Comparison of ENCODE assay signal across 19 cellular contexts in genomic region chr7:78055579-78055978, GRCh38.
DNase-seq lines count a peak whose midpoint lies in the region; ATAC-seq, FAIRE-seq and TF ChIP-seq lines count a peak whose summit lies in the region.
"Had no signal": no experiment of that assay in that cellular context is flagged by ENCODE, and none has a peak within 500 bp of the region (broad histone marks: within the 10 kb centered on the region; RNA-seq: fewer than 3 reads in every experiment).

No MANE protein-coding gene starts in this region.

- H3K9me3 ChIP-seq in BLaER1 = no peaks in the 10 kb centered on the region
- no peaks in the 10 kb centered on the region for H3K9me3 ChIP-seq in neural cell (ENCODE audit: low read length)
- no peaks in the 10 kb centered on the region for H3K9me3 ChIP-seq in hepatocyte (ENCODE audit: low read depth)
- H3K9me3 ChIP-seq: BLaER1 treated with 17β-estradiol and CSF1 and Interleukin-3, amounts not matched to agents 10 nM and 100 nM; MG63; Peyer's patch had no signal

- H2AFZ ChIP-seq in neural cell (ENCODE audit: low read depth, low read length) (no peak overlapping the region), hepatocyte (no peak overlapping the region)
- H2AFZ ChIP-seq: GM23248 had no signal

- no peak for TF ChIP-seq RAD21 in neural cell (conservative IDR thresholded peaks at IDR 0.05)

- TF ChIP-seq CTCF in bronchial epithelial cell (IDR thresholded peaks at IDR 0.05; ENCODE audit: insufficient read depth, low read length, severe bottlenecking) (no peak), neural cell (IDR thresholded peaks at IDR 0.05; ENCODE audit: poor library complexity, severe bottlenecking) (no peak), hepatocyte (IDR thresholded peaks at IDR 0.05; ENCODE audit: poor library complexity) (no peak)

- peak; percentile 64 for FAIRE-seq in bronchial epithelial cell (lab: Jason Lieb, UNC)
- FAIRE-seq: GM18507 had no signal

- 28% methylated on average over 2 of the region's 2 CpGs for WGBS in hepatocyte (ENCODE audit: low lambda C conversion rate, missing lambda C conversion rate)

- TF ChIP-seq EP300 in neural cell (conservative IDR thresholded peaks at IDR 0.05; ENCODE audit: poor library complexity, severe bottlenecking) = no peak

- DNase-seq in OCI-M2 (lab: John Stamatoyannopoulos, UW; ENCODE audit: unreplicated experiment) (peak; percentile 46), bronchial epithelial cell (ENCODE audit: low read depth) (no peak), ACHN (no peak), hepatocyte (ENCODE audit: low spot score) (no peak)
- DNase-seq: CD4-positive, alpha-beta T cell; DMS53; GM23248; H7; KG1; MG63; NCI-H1105 treated with DMSO at 0.1 percent for 48 hours; NCI-H2029; Peyer's patch; SHP77 treated with DMSO at 0.1 percent for 48 hours had no signal

- H3K9ac ChIP-seq in BLaER1 = no peak overlapping the region
- H3K9ac ChIP-seq in neural cell (ENCODE audit: low read length) = peak overlapping the region; percentile 52
- H3K9ac ChIP-seq: BLaER1 treated with 17β-estradiol and CSF1 and Interleukin-3, amounts not matched to agents 10 nM and 100 nM; GM23248 had no signal

- H3K4me1 ChIP-seq in BLaER1 (peaks cover 54% of the 10 kb centered on the region), hepatocyte (ENCODE audit: insufficient read depth) (no peaks in the 10 kb centered on the region)
- H3K4me1 ChIP-seq: Peyer's patch had no signal

- no peaks in the 10 kb centered on the region for H3K9me2 ChIP-seq in neural cell (ENCODE audit: insufficient read depth, low read length)
- no peaks in the 10 kb centered on the region for H3K9me2 ChIP-seq in hepatocyte (replicated peaks; ENCODE audit: insufficient read depth)

- in situ Hi-C loops in ACHN (cut with HindIII; ENCODE audit: low pct_ligation_motif_present, low pct_unique_long_range_greater_than_20kb, low sequenced_read_pairs) = no loop called here

- no peak for ATAC-seq in HG03469 (IDR thresholded peaks at IDR 0.05; ENCODE audit: unreplicated experiment)

- no peak overlapping the region for H3K4me2 ChIP-seq in BLaER1
- peak overlapping the region; percentile 15 for H3K4me2 ChIP-seq in neural cell (ENCODE audit: low read length)
- H3K4me2 ChIP-seq in hepatocyte = no peak overlapping the region
- H3K4me2 ChIP-seq: BLaER1 treated with 17β-estradiol and CSF1 and Interleukin-3, amounts not matched to agents 10 nM and 100 nM had no signal

- H3K27ac ChIP-seq in BLaER1 (0 out of 2 replicates have a peak overlapping the region, but pooled peaks have one; percentile 35), neural cell (ENCODE audit: low read length) (peak overlapping the region; percentile 78), hepatocyte (no peak overlapping the region)
- H3K27ac ChIP-seq: BLaER1 treated with 17β-estradiol and CSF1 and Interleukin-3, amounts not matched to agents 10 nM and 100 nM; GM23248; Peyer's patch had no signal

- H3K36me3 ChIP-seq in BLaER1 = no peaks in the 10 kb centered on the region
- no peaks in the 10 kb centered on the region for H3K36me3 ChIP-seq in bronchial epithelial cell (ENCODE audit: control insufficient read depth, insufficient read depth, low read length)
- H3K36me3 ChIP-seq in neural cell (ENCODE audit: insufficient read depth, low read length) = no peaks in the 10 kb centered on the region
- no peaks in the 10 kb centered on the region for H3K36me3 ChIP-seq in hepatocyte (replicated peaks; ENCODE audit: insufficient read depth, low read depth)
- H3K36me3 ChIP-seq: BLaER1 treated with 17β-estradiol and CSF1 and Interleukin-3, amounts not matched to agents 10 nM and 100 nM; MG63; Peyer's patch had no signal

- H3K4me3 ChIP-seq in BLaER1 (no peak overlapping the region), bronchial epithelial cell (ENCODE audit: low read depth, low read length) (no peak overlapping the region), neural cell (ENCODE audit: low read length) (peak overlapping the region; percentile 42), hepatocyte (no peak overlapping the region)
- H3K4me3 ChIP-seq: BLaER1 treated with 17β-estradiol and CSF1 and Interleukin-3, amounts not matched to agents 10 nM and 100 nM; GM23248; MG63; Peyer's patch had no signal

- H4K20me1 ChIP-seq in BLaER1 = no peaks in the 10 kb centered on the region
- H4K20me1 ChIP-seq in neural cell (ENCODE audit: insufficient read depth) = no peaks in the 10 kb centered on the region
- H4K20me1 ChIP-seq in hepatocyte (ENCODE audit: insufficient read depth, poor library complexity, severe bottlenecking) = no peaks in the 10 kb centered on the region
- H4K20me1 ChIP-seq: BLaER1 treated with 17β-estradiol and CSF1 and Interleukin-3, amounts not matched to agents 10 nM and 100 nM had no signal

- no peaks in the 10 kb centered on the region for H3K79me2 ChIP-seq in neural cell (replicated peaks; ENCODE audit: insufficient read depth, low read length)
- H3K79me2 ChIP-seq in hepatocyte = no peaks in the 10 kb centered on the region

- peaks cover 1% of the 10 kb centered on the region for H3F3A ChIP-seq in neural cell (ENCODE audit: insufficient read depth, low read length, poor library complexity, severe bottlenecking)

- no peaks in the 10 kb centered on the region for H3K27me3 ChIP-seq in BLaER1
- H3K27me3 ChIP-seq in bronchial epithelial cell (ENCODE audit: control insufficient read depth, insufficient read depth, low read length) = no peaks in the 10 kb centered on the region
- no peaks in the 10 kb centered on the region for H3K27me3 ChIP-seq in neural cell (ENCODE audit: insufficient read depth, low read depth, low read length)
- no peaks in the 10 kb centered on the region for H3K27me3 ChIP-seq in hepatocyte
- H3K27me3 ChIP-seq: BLaER1 treated with 17β-estradiol and CSF1 and Interleukin-3, amounts not matched to agents 10 nM and 100 nM; MG63; Peyer's patch had no signal

TF ChIP-seq in neural cell, 6 proteins besides CTCF, POLR2A, EP300 and RAD21:
- no peak for TF ChIP-seq SMC3 (conservative IDR thresholded peaks at IDR 0.05; ENCODE audit: poor library complexity)
- TF ChIP-seq POLR2AphosphoS5 (IDR thresholded peaks at IDR 0.05) = no peak
- TF ChIP-seq REST (IDR thresholded peaks at IDR 0.05; ENCODE audit: borderline replicate concordance) = no peak
- no peak for TF ChIP-seq TAF1 (IDR thresholded peaks at IDR 0.05; ENCODE audit: low read depth)
- TF ChIP-seq MXI1 (conservative IDR thresholded peaks at IDR 0.05; ENCODE audit: poor library complexity, severe bottlenecking) = no peak
- TF ChIP-seq EZH2 (IDR thresholded peaks at IDR 0.05; ENCODE audit: borderline replicate concordance, insufficient read depth, low read length, poor library complexity, severe bottlenecking) = no peak
